18 cellular contexts compared by ENCODE assay signal in genomic region chr6:90167514-90168379, GRCh38.
DNase-seq lines count a peak whose midpoint lies in the region; ATAC-seq and TF ChIP-seq lines count a peak whose summit lies in the region.
"Had no signal": no experiment of that assay in that cellular context is flagged by ENCODE, and none has a peak within 500 bp of the region (broad histone marks: within the 10 kb centered on the region; RNA-seq: fewer than 3 reads in every experiment).

No MANE protein-coding gene starts in this region.

- in situ Hi-C loops in gastrocnemius medialis (cut with MboI; ENCODE audit: low sequenced_read_pairs in 4 of 4): no loop called here

- no peak overlapping the region for H3K4ac ChIP-seq in H9 (ENCODE audit: low read depth, low read length)

- peak overlapping the region; percentile 41 for H3K27ac Mint-ChIP-seq in activated naive CD4-positive, alpha-beta T cell treated with anti-CD3 and anti-CD28 coated beads, Interleukin-2, amount 50 U/mL, for 24 hours
- H3K27ac Mint-ChIP-seq in activated naive CD4-positive, alpha-beta T cell treated with anti-CD3 and anti-CD28 coated beads, Interleukin-2, amount 50 U/mL, for 72 hours: no peak overlapping the region
- H3K27ac Mint-ChIP-seq in H9: no peak overlapping the region
- no peak overlapping the region for H3K27ac Mint-ChIP-seq in activated T-helper 17 cell treated with anti-CD3 and anti-CD28 coated beads, Interleukin-2, amount 50 U/mL, for 72 hours
- H3K27ac Mint-ChIP-seq: GM23338 had no signal

- no peaks in the 10 kb centered on the region for H3K23me2 ChIP-seq in H9 (ENCODE audit: insufficient read length, low read depth, low read length, poor library complexity, severe bottlenecking)

- no peak overlapping the region for H2BK12ac ChIP-seq in H9 (ENCODE audit: insufficient read length, low read depth, low read length)

- no peak overlapping the region for H3K14ac ChIP-seq in H9 (ENCODE audit: insufficient read depth, low read length)

- no peak for DNase-seq in activated naive CD4-positive, alpha-beta T cell treated with anti-CD3 and anti-CD28 coated beads, Interleukin-2, amount 50 U/mL, for 72 hours (ENCODE audit: low spot score in 2 of 2)
- peak; percentile 17 for DNase-seq in LNCaP clone FGC (ENCODE audit: low read depth)
- DNase-seq in epithelial cell of prostate (ENCODE audit: low read depth, low spot score): no peak
- no peak for DNase-seq in gastrocnemius medialis
- no peak for DNase-seq in activated gamma-delta T cell (lab: John Stamatoyannopoulos, UW)
- no peak for DNase-seq in H9
- DNase-seq: C1 segment of cervical spinal cord, DND-41, GDM1, Kasumi-1, NCI-H1105 treated with DMSO at 0.1 percent for 48 hours, NCI-H187, NCI-H526 treated with DMSO at 0.1 percent for 48 hours, SIG-M5 had no signal

- no peak overlapping the region for H3T11ph ChIP-seq in H9 (ENCODE audit: low read length)

- H3K4me2 ChIP-seq in H9 (ENCODE audit: insufficient read depth, insufficient read length, low read length): no peak overlapping the region
- H3K4me2 ChIP-seq: GM23338 had no signal

- H3K18ac ChIP-seq in H9 (ENCODE audit: insufficient read length, low read depth, low read length): no peak overlapping the region

- no peaks in the 10 kb centered on the region for H3K79me2 ChIP-seq in H9 (ENCODE audit: insufficient read depth, low read length)

- no peak overlapping the region for H4K8ac ChIP-seq in H9 (replicated peaks; ENCODE audit: insufficient read length, low read depth, low read length)

- H3K9me3 Mint-ChIP-seq in activated naive CD4-positive, alpha-beta T cell treated with anti-CD3 and anti-CD28 coated beads, Interleukin-2, amount 50 U/mL, for 24 hours: no peaks in the 10 kb centered on the region
- no peaks in the 10 kb centered on the region for H3K9me3 Mint-ChIP-seq in activated naive CD4-positive, alpha-beta T cell treated with anti-CD3 and anti-CD28 coated beads, Interleukin-2, amount 50 U/mL, for 72 hours
- peaks cover 0 to under 1% of the 10 kb centered on the region in 2 experiments; a peak in 3 of 5 replicates for H3K9me3 Mint-ChIP-seq in H9
- H3K9me3 Mint-ChIP-seq in activated T-helper 17 cell treated with anti-CD3 and anti-CD28 coated beads, Interleukin-2, amount 50 U/mL, for 72 hours: no peaks in the 10 kb centered on the region
- H3K9me3 Mint-ChIP-seq: GM23338 had no signal

- peaks cover 29 to 36% of the 10 kb centered on the region in 2 donors for H3K4me1 ChIP-seq in gastrocnemius medialis
- H3K4me1 ChIP-seq in H9 (ENCODE audit: insufficient read depth, low read length): no peaks in the 10 kb centered on the region; the same call in 1 of the 2 replicates

- H2AK5ac ChIP-seq in H9 (ENCODE audit: insufficient read length, low read length): no peak overlapping the region

- H3K23ac ChIP-seq in H9 (ENCODE audit: insufficient read length, low read depth, low read length): no peak overlapping the region

- no peaks in the 10 kb centered on the region for H3K27me3 Mint-ChIP-seq in activated naive CD4-positive, alpha-beta T cell treated with anti-CD3 and anti-CD28 coated beads, Interleukin-2, amount 50 U/mL, for 24 hours
- no peaks in the 10 kb centered on the region; the same call in 1 of the 2 replicates for H3K27me3 Mint-ChIP-seq in H9 (ENCODE audit: low read depth)
- H3K27me3 Mint-ChIP-seq in activated T-helper 17 cell treated with anti-CD3 and anti-CD28 coated beads, Interleukin-2, amount 50 U/mL, for 72 hours: no peaks in the 10 kb centered on the region

- H3K79me1 ChIP-seq in H9 (ENCODE audit: insufficient read depth, low read depth, low read length, poor library complexity, severe bottlenecking): no peaks in the 10 kb centered on the region

- H3K4me3 ChIP-seq in LNCaP clone FGC (ENCODE audit: low read depth, low read length) (no peak overlapping the region), gastrocnemius medialis (no peak overlapping the region)
- H3K4me3 ChIP-seq: GM12878, GM23338 had no signal

- H3K56ac ChIP-seq in H9 (ENCODE audit: insufficient read length, low read depth, low read length): no peak overlapping the region

- ATAC-seq in activated naive CD4-positive, alpha-beta T cell treated with anti-CD3 and anti-CD28 coated beads, Interleukin-2, amount 50 U/mL, for 72 hours: no peak
- no peak for ATAC-seq in gastrocnemius medialis
- no peak for ATAC-seq in activated T-helper 17 cell treated with anti-CD3 and anti-CD28 coated beads, Interleukin-2, amount 50 U/mL, for 72 hours (replicated peaks)
- ATAC-seq: GM12878, GM23338 had no signal

- intact Hi-C loops in gastrocnemius medialis (cut with DNase I; ENCODE audit: low total_unique reads): no loop called here

- H2BK20ac ChIP-seq in H9 (ENCODE audit: low read depth, low read length, poor library complexity, severe bottlenecking): no peak overlapping the region

- H3K9me3 ChIP-seq in gastrocnemius medialis (no peaks in the 10 kb centered on the region), H9 (ENCODE audit: control insufficient read depth, low read depth, low read length) (no peaks in the 10 kb centered on the region)

- peak overlapping the region; percentile 63 for H3K27ac ChIP-seq in epithelial cell of prostate
- H3K27ac ChIP-seq in gastrocnemius medialis: peak overlapping the region in 3 of 4 donors; percentile 0 to 77 (median 73)
- no peak overlapping the region for H3K27ac ChIP-seq in H9 (ENCODE audit: insufficient read length, low read depth, low read length)

- peaks cover 26% of the 10 kb centered on the region for H3K36me3 Mint-ChIP-seq in activated naive CD4-positive, alpha-beta T cell treated with anti-CD3 and anti-CD28 coated beads, Interleukin-2, amount 50 U/mL, for 24 hours
- H3K36me3 Mint-ChIP-seq in activated naive CD4-positive, alpha-beta T cell treated with anti-CD3 and anti-CD28 coated beads, Interleukin-2, amount 50 U/mL, for 72 hours: peaks cover 0 to 12% of the 10 kb centered on the region in 2 donors
- no peaks in the 10 kb centered on the region for H3K36me3 Mint-ChIP-seq in H9 (ENCODE audit: insufficient read depth in 1 of 3, low read depth in 3 of 3)
- H3K36me3 Mint-ChIP-seq in activated T-helper 17 cell treated with anti-CD3 and anti-CD28 coated beads, Interleukin-2, amount 50 U/mL, for 72 hours (ENCODE audit: low read depth): peaks cover 6% of the 10 kb centered on the region

- no peaks in the 10 kb centered on the region for H3K36me3 ChIP-seq in gastrocnemius medialis

- no peak overlapping the region for H2BK120ac ChIP-seq in H9 (ENCODE audit: low read depth, low read length, poor library complexity, severe bottlenecking)

- no peak overlapping the region for H4K5ac ChIP-seq in H9 (ENCODE audit: insufficient read length, low read depth, low read length)

- no CpG with 5 or more reads among the region's 4 CpGs for WGBS in H9 (ENCODE audit: extremely low coverage, insufficient read length, low lambda C conversion rate)

- no peak overlapping the region for H2AFZ ChIP-seq in H9 (ENCODE audit: low read length)
- H2AFZ ChIP-seq: GM23338 had no signal

- no peak overlapping the region for H3K9ac ChIP-seq in H9 (ENCODE audit: extremely low read depth, insufficient read length, low read length)

- peaks cover 74% of the 10 kb centered on the region for H3K4me1 Mint-ChIP-seq in activated naive CD4-positive, alpha-beta T cell treated with anti-CD3 and anti-CD28 coated beads, Interleukin-2, amount 50 U/mL, for 24 hours
- H3K4me1 Mint-ChIP-seq in H9: peaks cover 2 to 11% of the 10 kb centered on the region in 2 experiments; a peak in 2 of 4 replicates
- H3K4me1 Mint-ChIP-seq in activated T-helper 17 cell treated with anti-CD3 and anti-CD28 coated beads, Interleukin-2, amount 50 U/mL, for 72 hours: peaks cover 4% of the 10 kb centered on the region
- H3K4me1 Mint-ChIP-seq: GM23338 had no signal

- H4K91ac ChIP-seq in H9 (ENCODE audit: insufficient read length, low read depth, low read length): no peak overlapping the region

- no peak overlapping the region for H2BK5ac ChIP-seq in H9 (ENCODE audit: insufficient read length, low read length)

- no peaks in the 10 kb centered on the region for H4K20me1 ChIP-seq in H9 (ENCODE audit: control insufficient read depth, insufficient read depth, insufficient read length)

- H3K27me3 ChIP-seq in gastrocnemius medialis: no peaks in the 10 kb centered on the region
- H3K27me3 ChIP-seq in H9 (ENCODE audit: insufficient read depth, low read length): no peaks in the 10 kb centered on the region

- no peak for TF ChIP-seq CTCF in LNCaP clone FGC (IDR thresholded peaks at IDR 0.05; ENCODE audit: control insufficient read depth, extremely low read depth, insufficient read depth)
- TF ChIP-seq CTCF in gastrocnemius medialis (IDR thresholded peaks at IDR 0.05 in 4 of 5, conservative IDR thresholded peaks at IDR 0.05 in 1 of 5): no peak
- TF ChIP-seq CTCF in H9 (conservative IDR thresholded peaks at IDR 0.05): no peak

- no peak overlapping the region for H2BK15ac ChIP-seq in H9 (ENCODE audit: low read depth, low read length)

- no peak for TF ChIP-seq POLR2A in gastrocnemius medialis (IDR thresholded peaks at IDR 0.05)

- no peak overlapping the region for H3K4me3 Mint-ChIP-seq in activated naive CD4-positive, alpha-beta T cell treated with anti-CD3 and anti-CD28 coated beads, Interleukin-2, amount 50 U/mL, for 24 hours
- H3K4me3 Mint-ChIP-seq in H9: no peak overlapping the region
- no peak overlapping the region for H3K4me3 Mint-ChIP-seq in activated T-helper 17 cell treated with anti-CD3 and anti-CD28 coated beads, Interleukin-2, amount 50 U/mL, for 72 hours
- H3K4me3 Mint-ChIP-seq: GM23338 had no signal
